Comparison of ENCODE assay signal across 1 cellular context in the genomic region with DNA sequence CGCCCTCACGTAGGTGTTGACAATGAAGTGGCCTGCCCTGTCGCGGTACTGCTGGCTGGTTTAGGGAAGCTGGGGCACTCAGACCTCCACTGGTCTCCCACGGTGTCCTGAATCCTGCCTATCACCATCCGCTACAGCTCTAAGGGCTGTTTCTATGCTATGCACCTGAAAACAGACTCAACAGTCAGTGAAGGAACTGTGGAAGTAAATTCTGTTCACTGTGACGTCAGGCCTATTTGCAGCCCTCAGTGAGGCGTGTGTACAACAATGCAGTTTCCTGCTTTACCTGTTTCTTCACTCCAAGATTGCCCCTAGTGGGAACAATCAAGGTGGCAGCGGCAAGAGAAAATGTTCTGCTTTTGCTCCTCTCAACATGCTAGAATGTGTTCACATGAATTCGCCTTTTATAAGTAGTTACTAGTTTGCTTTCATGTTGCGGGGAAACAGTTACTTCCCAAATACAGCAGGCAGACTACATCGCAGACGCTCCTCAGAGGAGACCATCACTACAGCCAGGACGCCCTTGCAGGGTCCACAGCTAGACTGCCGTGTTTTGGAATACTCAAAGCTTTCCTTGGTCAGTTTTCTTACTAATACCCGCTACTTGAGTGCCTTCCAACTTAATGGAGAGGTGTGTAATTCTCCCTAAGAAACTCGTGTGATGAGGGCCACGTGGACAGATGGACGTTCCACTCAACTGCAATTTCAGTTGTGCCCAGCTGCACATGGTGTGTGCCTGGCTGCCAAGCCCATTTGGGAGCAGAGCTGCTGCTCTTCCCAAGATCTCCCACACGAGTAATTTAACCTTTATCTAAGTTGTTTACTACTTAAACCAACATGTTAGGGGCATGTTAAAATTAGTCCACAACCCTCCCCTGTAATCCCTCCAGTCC.
TF ChIP-seq lines count a peak whose summit lies in the region.

No MANE protein-coding gene starts in this region.

TF ChIP-seq in HEK293, 187 proteins besides CTCF, POLR2A, EP300 and RAD21 (continued from another document):
- TF ChIP-seq, protein P1, sequence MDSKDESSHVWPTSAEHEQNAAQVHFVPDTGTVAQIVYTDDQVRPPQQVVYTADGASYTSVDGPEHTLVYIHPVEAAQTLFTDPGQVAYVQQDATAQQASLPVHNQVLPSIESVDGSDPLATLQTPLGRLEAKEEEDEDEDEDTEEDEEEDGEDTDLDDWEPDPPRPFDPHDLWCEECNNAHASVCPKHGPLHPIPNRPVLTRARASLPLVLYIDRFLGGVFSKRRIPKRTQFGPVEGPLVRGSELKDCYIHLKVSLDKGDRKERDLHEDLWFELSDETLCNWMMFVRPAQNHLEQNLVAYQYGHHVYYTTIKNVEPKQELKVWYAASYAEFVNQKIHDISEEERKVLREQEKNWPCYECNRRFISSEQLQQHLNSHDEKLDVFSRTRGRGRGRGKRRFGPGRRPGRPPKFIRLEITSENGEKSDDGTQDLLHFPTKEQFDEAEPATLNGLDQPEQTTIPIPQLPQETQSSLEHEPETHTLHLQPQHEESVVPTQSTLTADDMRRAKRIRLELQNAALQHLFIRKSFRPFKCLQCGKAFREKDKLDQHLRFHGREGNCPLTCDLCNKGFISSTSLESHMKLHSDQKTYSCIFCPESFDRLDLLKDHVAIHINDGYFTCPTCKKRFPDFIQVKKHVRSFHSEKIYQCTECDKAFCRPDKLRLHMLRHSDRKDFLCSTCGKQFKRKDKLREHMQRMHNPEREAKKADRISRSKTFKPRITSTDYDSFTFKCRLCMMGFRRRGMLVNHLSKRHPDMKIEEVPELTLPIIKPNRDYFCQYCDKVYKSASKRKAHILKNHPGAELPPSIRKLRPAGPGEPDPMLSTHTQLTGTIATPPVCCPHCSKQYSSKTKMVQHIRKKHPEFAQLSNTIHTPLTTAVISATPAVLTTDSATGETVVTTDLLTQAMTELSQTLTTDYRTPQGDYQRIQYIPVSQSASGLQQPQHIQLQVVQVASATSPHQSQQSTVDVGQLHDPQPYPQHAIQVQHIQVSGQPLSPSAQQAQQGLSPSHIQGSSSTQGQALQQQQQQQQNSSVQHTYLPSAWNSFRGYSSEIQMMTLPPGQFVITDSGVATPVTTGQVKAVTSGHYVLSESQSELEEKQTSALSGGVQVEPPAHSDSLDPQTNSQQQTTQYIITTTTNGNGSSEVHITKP (tag by site-specific recombination; IDR thresholded peaks at IDR 0.05), result no peak; the same call in 1 of the 2 replicates
- TF ChIP-seq ZNF785 (tag by site-specific recombination; IDR thresholded peaks at IDR 0.05) (no peak), HOXD13 (CRISPR knock-in tag; IDR thresholded peaks at IDR 0.05; ENCODE audit: borderline replicate concordance) (no peak), ZNF292 (tag by site-specific recombination; IDR thresholded peaks at IDR 0.05; ENCODE audit: borderline replicate concordance, low read depth) (no peak), MYNN (tag by site-specific recombination; IDR thresholded peaks at IDR 0.05; ENCODE audit: borderline replicate concordance) (no peak), ZNF114 (tag by site-specific recombination; IDR thresholded peaks at IDR 0.05) (no peak), ZNF768 (tag by site-specific recombination; IDR thresholded peaks at IDR 0.05) (no peak), KLF8 (tag by site-specific recombination; IDR thresholded peaks at IDR 0.05) (no peak), ZNF521 (tag by site-specific recombination; IDR thresholded peaks at IDR 0.05) (no peak), ZBTB7A (tag by site-specific recombination; IDR thresholded peaks at IDR 0.05; ENCODE audit: low read depth) (no peak), ZNF146 (tag by site-specific recombination; IDR thresholded peaks at IDR 0.05) (no peak), ZNF654 (tag by site-specific recombination; IDR thresholded peaks at IDR 0.05; ENCODE audit: low read depth) (no peak), ZNF16 (tag by site-specific recombination; IDR thresholded peaks at IDR 0.05; ENCODE audit: low read depth) (no peak), ZNF707 (tag by site-specific recombination; IDR thresholded peaks at IDR 0.05) (no peak), SP3 (tag by site-specific recombination; IDR thresholded peaks at IDR 0.05) (no peak), ZNF24 (tag by site-specific recombination; IDR thresholded peaks at IDR 0.05) (no peak), ZNF169 (tag by site-specific recombination; IDR thresholded peaks at IDR 0.05) (no peak), ZNF510 (tag by site-specific recombination; IDR thresholded peaks at IDR 0.05; ENCODE audit: insufficient replicate concordance) (no peak), ZBTB1 (tag by site-specific recombination; IDR thresholded peaks at IDR 0.05) (no peak), ZBTB21 (tag by site-specific recombination; IDR thresholded peaks at IDR 0.05) (peak; percentile 84), REPIN1 (tag by site-specific recombination; IDR thresholded peaks at IDR 0.05; ENCODE audit: low read depth) (no peak)
- TF ChIP-seq, protein P2, sequence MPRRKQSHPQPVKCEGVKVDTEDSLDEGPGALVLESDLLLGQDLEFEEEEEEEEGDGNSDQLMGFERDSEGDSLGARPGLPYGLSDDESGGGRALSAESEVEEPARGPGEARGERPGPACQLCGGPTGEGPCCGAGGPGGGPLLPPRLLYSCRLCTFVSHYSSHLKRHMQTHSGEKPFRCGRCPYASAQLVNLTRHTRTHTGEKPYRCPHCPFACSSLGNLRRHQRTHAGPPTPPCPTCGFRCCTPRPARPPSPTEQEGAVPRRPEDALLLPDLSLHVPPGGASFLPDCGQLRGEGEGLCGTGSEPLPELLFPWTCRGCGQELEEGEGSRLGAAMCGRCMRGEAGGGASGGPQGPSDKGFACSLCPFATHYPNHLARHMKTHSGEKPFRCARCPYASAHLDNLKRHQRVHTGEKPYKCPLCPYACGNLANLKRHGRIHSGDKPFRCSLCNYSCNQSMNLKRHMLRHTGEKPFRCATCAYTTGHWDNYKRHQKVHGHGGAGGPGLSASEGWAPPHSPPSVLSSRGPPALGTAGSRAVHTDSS (tag by site-specific recombination; IDR thresholded peaks at IDR 0.05), result no peak
- TF ChIP-seq, protein P3, sequence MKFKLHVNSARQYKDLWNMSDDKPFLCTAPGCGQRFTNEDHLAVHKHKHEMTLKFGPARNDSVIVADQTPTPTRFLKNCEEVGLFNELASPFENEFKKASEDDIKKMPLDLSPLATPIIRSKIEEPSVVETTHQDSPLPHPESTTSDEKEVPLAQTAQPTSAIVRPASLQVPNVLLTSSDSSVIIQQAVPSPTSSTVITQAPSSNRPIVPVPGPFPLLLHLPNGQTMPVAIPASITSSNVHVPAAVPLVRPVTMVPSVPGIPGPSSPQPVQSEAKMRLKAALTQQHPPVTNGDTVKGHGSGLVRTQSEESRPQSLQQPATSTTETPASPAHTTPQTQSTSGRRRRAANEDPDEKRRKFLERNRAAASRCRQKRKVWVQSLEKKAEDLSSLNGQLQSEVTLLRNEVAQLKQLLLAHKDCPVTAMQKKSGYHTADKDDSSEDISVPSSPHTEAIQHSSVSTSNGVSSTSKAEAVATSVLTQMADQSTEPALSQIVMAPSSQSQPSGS (tag by site-specific recombination; IDR thresholded peaks at IDR 0.05; ENCODE audit: low read depth), result peak; percentile 85
- TF ChIP-seq, protein P4, sequence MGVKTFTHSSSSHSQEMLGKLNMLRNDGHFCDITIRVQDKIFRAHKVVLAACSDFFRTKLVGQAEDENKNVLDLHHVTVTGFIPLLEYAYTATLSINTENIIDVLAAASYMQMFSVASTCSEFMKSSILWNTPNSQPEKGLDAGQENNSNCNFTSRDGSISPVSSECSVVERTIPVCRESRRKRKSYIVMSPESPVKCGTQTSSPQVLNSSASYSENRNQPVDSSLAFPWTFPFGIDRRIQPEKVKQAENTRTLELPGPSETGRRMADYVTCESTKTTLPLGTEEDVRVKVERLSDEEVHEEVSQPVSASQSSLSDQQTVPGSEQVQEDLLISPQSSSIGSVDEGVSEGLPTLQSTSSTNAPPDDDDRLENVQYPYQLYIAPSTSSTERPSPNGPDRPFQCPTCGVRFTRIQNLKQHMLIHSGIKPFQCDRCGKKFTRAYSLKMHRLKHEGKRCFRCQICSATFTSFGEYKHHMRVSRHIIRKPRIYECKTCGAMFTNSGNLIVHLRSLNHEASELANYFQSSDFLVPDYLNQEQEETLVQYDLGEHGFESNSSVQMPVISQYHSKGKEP (tag by site-specific recombination; IDR thresholded peaks at IDR 0.05), result peak; percentile 61; the same call in 1 of the 2 replicates
- TF ChIP-seq, protein P5, sequence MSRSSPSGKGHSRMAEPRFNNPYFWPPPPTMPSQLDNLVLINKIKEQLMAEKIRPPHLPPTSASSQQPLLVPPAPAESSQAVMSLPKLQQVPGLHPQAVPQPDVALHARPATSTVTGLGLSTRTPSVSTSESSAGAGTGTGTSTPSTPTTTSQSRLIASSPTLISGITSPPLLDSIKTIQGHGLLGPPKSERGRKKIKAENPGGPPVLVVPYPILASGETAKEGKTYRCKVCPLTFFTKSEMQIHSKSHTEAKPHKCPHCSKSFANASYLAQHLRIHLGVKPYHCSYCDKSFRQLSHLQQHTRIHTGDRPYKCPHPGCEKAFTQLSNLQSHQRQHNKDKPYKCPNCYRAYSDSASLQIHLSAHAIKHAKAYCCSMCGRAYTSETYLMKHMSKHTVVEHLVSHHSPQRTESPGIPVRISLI (tag by site-specific recombination; IDR thresholded peaks at IDR 0.05), result no peak
- TF ChIP-seq, protein P6, sequence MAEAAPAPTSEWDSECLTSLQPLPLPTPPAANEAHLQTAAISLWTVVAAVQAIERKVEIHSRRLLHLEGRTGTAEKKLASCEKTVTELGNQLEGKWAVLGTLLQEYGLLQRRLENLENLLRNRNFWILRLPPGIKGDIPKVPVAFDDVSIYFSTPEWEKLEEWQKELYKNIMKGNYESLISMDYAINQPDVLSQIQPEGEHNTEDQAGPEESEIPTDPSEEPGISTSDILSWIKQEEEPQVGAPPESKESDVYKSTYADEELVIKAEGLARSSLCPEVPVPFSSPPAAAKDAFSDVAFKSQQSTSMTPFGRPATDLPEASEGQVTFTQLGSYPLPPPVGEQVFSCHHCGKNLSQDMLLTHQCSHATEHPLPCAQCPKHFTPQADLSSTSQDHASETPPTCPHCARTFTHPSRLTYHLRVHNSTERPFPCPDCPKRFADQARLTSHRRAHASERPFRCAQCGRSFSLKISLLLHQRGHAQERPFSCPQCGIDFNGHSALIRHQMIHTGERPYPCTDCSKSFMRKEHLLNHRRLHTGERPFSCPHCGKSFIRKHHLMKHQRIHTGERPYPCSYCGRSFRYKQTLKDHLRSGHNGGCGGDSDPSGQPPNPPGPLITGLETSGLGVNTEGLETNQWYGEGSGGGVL (tag by site-specific recombination; IDR thresholded peaks at IDR 0.05), result no peak
